9 cellular contexts compared by ENCODE assay signal in genomic region chr19:27774827-27775226, GRCh38.
DNase-seq lines count a peak whose midpoint lies in the region; ATAC-seq lines count a peak whose summit lies in the region.
"Had no signal": no experiment of that assay in that cellular context is flagged by ENCODE, and none has a peak within 500 bp of the region (broad histone marks: within the 10 kb centered on the region; RNA-seq: fewer than 3 reads in every experiment).

No MANE protein-coding gene starts in this region.

- H3K4me1 Mint-ChIP-seq in activated CD8-positive, alpha-beta memory T cell treated with anti-CD3 and anti-CD28 coated beads, Interleukin-2, amount 10 ng/mL, durations not matched to agents 7 days and 5 days: no peaks in the 10 kb centered on the region
- peaks cover 6 to 14% (median 8%) of the 10 kb centered on the region in 3 donors for H3K4me1 Mint-ChIP-seq in naive B cell

- H3K36me3 Mint-ChIP-seq in activated CD8-positive, alpha-beta memory T cell treated with anti-CD3 and anti-CD28 coated beads, Interleukin-2, amount 10 ng/mL, durations not matched to agents 7 days and 5 days: peaks cover 35% of the 10 kb centered on the region
- peaks cover 53 to 81% of the 10 kb centered on the region in 2 donors for H3K36me3 Mint-ChIP-seq in naive B cell

- CTCF ChIA-PET in activated CD8-positive, alpha-beta memory T cell treated with anti-CD3 and anti-CD28 coated beads, Interleukin-2, amount 10 ng/mL, durations not matched to agents 7 days and 5 days (lab: Charles Lee): no interaction called here

- no peaks in the 10 kb centered on the region for H3K27me3 Mint-ChIP-seq in activated CD8-positive, alpha-beta memory T cell treated with anti-CD3 and anti-CD28 coated beads, Interleukin-2, amount 10 ng/mL, durations not matched to agents 7 days and 5 days
- H3K27me3 Mint-ChIP-seq in naive B cell: no peaks in the 10 kb centered on the region

- no peak overlapping the region for H3K4me3 ChIP-seq in Jurkat, Clone E6-1 (ENCODE audit: low read length)

- H3K9me3 Mint-ChIP-seq in activated CD8-positive, alpha-beta memory T cell treated with anti-CD3 and anti-CD28 coated beads, Interleukin-2, amount 10 ng/mL, durations not matched to agents 7 days and 5 days (ENCODE audit: low read depth): peaks cover 51% of the 10 kb centered on the region
- H3K9me3 Mint-ChIP-seq in naive B cell: peaks cover 20 to 62% (median 35%) of the 10 kb centered on the region in 7 donors

- DNase-seq in activated CD8-positive, alpha-beta memory T cell treated with anti-CD3 and anti-CD28 coated beads, Interleukin-2, amount 10 ng/mL, durations not matched to agents 7 days and 5 days: peak; percentile 46
- no peak for DNase-seq in activated CD8-positive, alpha-beta memory T cell treated with anti-CD3 and anti-CD28 coated beads for 24 hours
- peak; percentile 39 for DNase-seq in Jurkat, Clone E6-1 (ENCODE audit: low read depth, low spot score)
- peak; percentile 70 for DNase-seq in activated CD8-positive, alpha-beta memory T cell treated with anti-CD3 and anti-CD28 coated beads, Interleukin-2, amount 50 U/mL, for 48 hours
- DNase-seq in naive B cell (peak; percentile 19), glomerular visceral epithelial cell (ENCODE audit: extremely low spot score) (no peak), mucosa of gallbladder (ENCODE audit: low spot score) (no peak)
- DNase-seq: Right ventricle myocardium superior had no signal

- no peak overlapping the region for H3K4me3 Mint-ChIP-seq in activated CD8-positive, alpha-beta memory T cell treated with anti-CD3 and anti-CD28 coated beads, Interleukin-2, amount 10 ng/mL, durations not matched to agents 7 days and 5 days
- H3K4me3 Mint-ChIP-seq in naive B cell: no peak overlapping the region

- no peak for ATAC-seq in activated CD8-positive, alpha-beta memory T cell treated with anti-CD3 and anti-CD28 coated beads, Interleukin-2, amount 10 ng/mL, durations not matched to agents 7 days and 5 days
- ATAC-seq in naive B cell (ENCODE audit: low read depth in 2 of 2) (peak; percentile 27 to 50), GM21619 (IDR thresholded peaks at IDR 0.05; ENCODE audit: unreplicated experiment) (no peak)

- no peak overlapping the region for H3K27ac Mint-ChIP-seq in activated CD8-positive, alpha-beta memory T cell treated with anti-CD3 and anti-CD28 coated beads, Interleukin-2, amount 10 ng/mL, durations not matched to agents 7 days and 5 days
- peak overlapping the region in 3 of 6 donors; percentile 38 to 92 (median 45) for H3K27ac Mint-ChIP-seq in naive B cell

Comparison
In these comparisons a context has a peak if more than half of its experiments do, and no peak if none do; other contexts are left out.
1. DNase-seq: peak in activated CD8-positive, alpha-beta memory T cell treated with anti-CD3 and anti-CD28 coated beads, Interleukin-2, amount 10 ng/mL, durations not matched to agents 7 days and 5 days (single experiment), Jurkat, Clone E6-1 (single experiment), activated CD8-positive, alpha-beta memory T cell treated with anti-CD3 and anti-CD28 coated beads, Interleukin-2, amount 50 U/mL, for 48 hours (single experiment) and naive B cell (single experiment); none in activated CD8-positive, alpha-beta memory T cell treated with anti-CD3 and anti-CD28 coated beads for 24 hours (single experiment), glomerular visceral epithelial cell (single experiment) and mucosa of gallbladder (single experiment).
2. ATAC-seq: peak in naive B cell (2 of 2); none in activated CD8-positive, alpha-beta memory T cell treated with anti-CD3 and anti-CD28 coated beads, Interleukin-2, amount 10 ng/mL, durations not matched to agents 7 days and 5 days (single experiment) and GM21619 (single experiment).